ENCODE assay signal across 8 cellular contexts in the genomic region with DNA sequence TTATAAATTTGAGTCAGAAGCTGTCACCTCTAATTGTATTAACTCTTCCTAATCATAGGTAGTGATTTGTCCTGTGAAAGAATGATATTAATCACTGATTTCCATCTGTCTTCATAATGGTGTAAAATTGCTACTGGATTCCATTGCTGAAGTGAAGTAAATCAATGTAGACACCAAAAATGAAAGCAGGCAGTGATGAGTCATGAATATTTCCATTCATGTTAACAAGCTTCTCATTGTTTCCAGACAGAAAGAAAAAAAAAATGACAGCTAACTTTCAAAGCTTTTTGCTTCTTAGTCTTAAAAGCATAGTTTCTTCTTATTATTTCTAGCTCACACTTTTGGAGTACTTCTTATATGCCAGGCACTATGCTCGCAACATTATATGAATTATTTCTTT. TPM values are rescaled to one million over a fixed set of nuclear protein-coding genes. Genes with fewer than 3 reads are reported as not detected.
DNase-seq lines count a peak whose midpoint lies in the region; ATAC-seq, FAIRE-seq and TF ChIP-seq lines count a peak whose summit lies in the region.

No MANE protein-coding gene starts in this region.

- DNase-seq in AG04450 (ENCODE audit: low read depth, low spot score), result no peak
- DNase-seq in H54 (ENCODE audit: insufficient read length, low spot score), result no peak
- no peak for DNase-seq in activated T-helper 2 cell treated with anti-CD3 and anti-CD28 coated beads, Interferon-gamma antibody, Interleukin-2, Interleukin-4, amounts not matched to agents 10 μg/mL and 5 μg/mL and 100 μg/mL, durations not matched to agents 14 hours and 24 hours and 36 hours (ENCODE audit: low spot score)
- DNase-seq in kidney epithelial cell (ENCODE audit: low read depth), result peak; percentile 58
- DNase-seq in stimulated activated CD4-positive, alpha-beta T cell treated with anti-CD3 and anti-CD28 coated beads, Interleukin-4, amount 100 ng/mL, for 24 hours, result no peak
- no peak for DNase-seq in NAMALWA (ENCODE audit: low spot score)
- no peak for DNase-seq in CD4-positive, alpha-beta T cell

- H3K27me3 ChIP-seq in AG04450 (ENCODE audit: control insufficient read depth, insufficient read depth, low read length) (no peaks in the 10 kb centered on the region), kidney epithelial cell (ENCODE audit: control insufficient read depth, insufficient read depth, low read length) (no peaks in the 10 kb centered on the region)
- no peaks in the 10 kb centered on the region for H3K27me3 ChIP-seq in CD4-positive, alpha-beta T cell (ENCODE audit: control insufficient read depth, insufficient read depth, low read length)

- H3K4me3 ChIP-seq in AG04450 (ENCODE audit: low read depth, low read length) (no peak overlapping the region), kidney epithelial cell (ENCODE audit: low read depth, low read length) (no peak overlapping the region)

- H3K27me3 Mint-ChIP-seq in activated T-helper 2 cell treated with anti-CD3 and anti-CD28 coated beads, Interferon-gamma antibody, Interleukin-2, Interleukin-4, amounts not matched to agents 10 μg/mL and 5 μg/mL and 100 μg/mL, durations not matched to agents 14 hours and 24 hours and 36 hours (ENCODE audit: low read depth), result no peaks in the 10 kb centered on the region
- no peaks in the 10 kb centered on the region for H3K27me3 Mint-ChIP-seq in CD4-positive, alpha-beta T cell

- CTCF ChIA-PET in AG04450 (lab: Charles Lee), result interaction anchor here (0.7 to 2.5 kb wide), 7 partner anchors 14 to 827 kb away, joined by 3 to 9 read pairs (median 3); a partner anchor contains a TSS
- CTCF ChIA-PET in CD4-positive, alpha-beta T cell (lab: Charles Lee), result interaction anchor here (1.0 to 1.7 kb wide), 3 partner anchors 10 to 247 kb away, joined by 3 to 4 read pairs (median 3); no protein-coding TSS in a partner anchor

- ATAC-seq in CD4-positive, alpha-beta T cell (ENCODE audit: poor library complexity), result no peak
- ATAC-seq in HG03469 (IDR thresholded peaks at IDR 0.05; ENCODE audit: unreplicated experiment), result no peak

- H3K36me3 ChIP-seq in kidney epithelial cell (ENCODE audit: control insufficient read depth, insufficient read depth, low read length), result no peaks in the 10 kb centered on the region

- peak; percentile 30 for FAIRE-seq in H54 (lab: Jason Lieb, UNC)

- H3K27ac Mint-ChIP-seq in activated T-helper 2 cell treated with anti-CD3 and anti-CD28 coated beads, Interferon-gamma antibody, Interleukin-2, Interleukin-4, amounts not matched to agents 10 μg/mL and 5 μg/mL and 100 μg/mL, durations not matched to agents 14 hours and 24 hours and 36 hours, result peak overlapping the region; percentile 86
- H3K27ac Mint-ChIP-seq in CD4-positive, alpha-beta T cell, result no peak overlapping the region

- H3K4me3 Mint-ChIP-seq in activated T-helper 2 cell treated with anti-CD3 and anti-CD28 coated beads, Interferon-gamma antibody, Interleukin-2, Interleukin-4, amounts not matched to agents 10 μg/mL and 5 μg/mL and 100 μg/mL, durations not matched to agents 14 hours and 24 hours and 36 hours (ENCODE audit: low read depth), result no peak overlapping the region
- H3K4me3 Mint-ChIP-seq in CD4-positive, alpha-beta T cell, result no peak overlapping the region

- H3K9me3 Mint-ChIP-seq in activated T-helper 2 cell treated with anti-CD3 and anti-CD28 coated beads, Interferon-gamma antibody, Interleukin-2, Interleukin-4, amounts not matched to agents 10 μg/mL and 5 μg/mL and 100 μg/mL, durations not matched to agents 14 hours and 24 hours and 36 hours, result no peaks in the 10 kb centered on the region
- H3K9me3 Mint-ChIP-seq in CD4-positive, alpha-beta T cell, result no peaks in the 10 kb centered on the region

- H3K4me1 Mint-ChIP-seq in activated T-helper 2 cell treated with anti-CD3 and anti-CD28 coated beads, Interferon-gamma antibody, Interleukin-2, Interleukin-4, amounts not matched to agents 10 μg/mL and 5 μg/mL and 100 μg/mL, durations not matched to agents 14 hours and 24 hours and 36 hours (ENCODE audit: low read depth), result peaks cover 20% of the 10 kb centered on the region
- H3K4me1 Mint-ChIP-seq in CD4-positive, alpha-beta T cell (ENCODE audit: low read depth), result peaks cover 6% of the 10 kb centered on the region

- no peaks in the 10 kb centered on the region for H3K36me3 Mint-ChIP-seq in activated T-helper 2 cell treated with anti-CD3 and anti-CD28 coated beads, Interferon-gamma antibody, Interleukin-2, Interleukin-4, amounts not matched to agents 10 μg/mL and 5 μg/mL and 100 μg/mL, durations not matched to agents 14 hours and 24 hours and 36 hours (ENCODE audit: low read depth)
- no peaks in the 10 kb centered on the region for H3K36me3 Mint-ChIP-seq in CD4-positive, alpha-beta T cell (ENCODE audit: low read depth)

- no peak for TF ChIP-seq POLR2A in H54 (IDR thresholded peaks at IDR 0.05; ENCODE audit: low read depth, low read length)

- TF ChIP-seq CTCF in AG04450 (IDR thresholded peaks at IDR 0.05; ENCODE audit: low read depth, low read length), result no peak
- TF ChIP-seq CTCF in kidney epithelial cell (IDR thresholded peaks at IDR 0.05; ENCODE audit: insufficient read depth, low read length, poor library complexity, severe bottlenecking), result no peak
- TF ChIP-seq CTCF in CD4-positive, alpha-beta T cell (IDR thresholded peaks at IDR 0.05), result no peak

- POLR2A ChIA-PET in AG04450 (lab: Yijun Ruan, JAX), result interaction anchor here (1.1 to 1.4 kb wide), 2 partner anchors 20 to 22 kb away, joined by 3 to 8 read pairs; no protein-coding TSS in a partner anchor
- POLR2A ChIA-PET in CD4-positive, alpha-beta T cell (lab: Charles Lee), result interaction anchor here (0.6 to 0.8 kb wide), 2 partner anchors 33 to 817 kb away, joined by 3 to 5 read pairs; no protein-coding TSS in a partner anchor

- peak overlapping the region; percentile 32 for H3K27ac ChIP-seq in AG04450 (ENCODE audit: low read depth, low read length)
- no peak overlapping the region for H3K27ac ChIP-seq in CD4-positive, alpha-beta T cell (ENCODE audit: low read depth, low read length)

- intact Hi-C loops in activated T-helper 2 cell treated with anti-CD3 and anti-CD28 coated beads, Interferon-gamma antibody, Interleukin-2, Interleukin-4, amounts not matched to agents 10 μg/mL and 5 μg/mL and 100 μg/mL, durations not matched to agents 14 hours and 24 hours and 36 hours (cut with micrococcal nuclease), result no loop called here
- intact Hi-C loops in CD4-positive, alpha-beta T cell (cut with DNase I, micrococcal nuclease), result no loop called here

- no peaks in the 10 kb centered on the region for H3K9me3 ChIP-seq in AG04450 (ENCODE audit: control insufficient read depth, insufficient read depth, low read length)
- no peaks in the 10 kb centered on the region for H3K9me3 ChIP-seq in CD4-positive, alpha-beta T cell (ENCODE audit: control insufficient read depth, low read length)

RNA-seq across cellular contexts. Expression of a gene that starts 21.5 kb away (rescaled TPM):
- polyA plus RNA-seq in AG04450 (2011; rRNA removed), result 258 and 303 TPM in 2 replicates
- polyA minus RNA-seq in AG04450 (2011; rRNA and poly(A)+ RNA removed), result 487 and 548 TPM in 2 replicates
- 0.14 and 0.67 TPM in 2 replicates for total RNA-seq in activated T-helper 2 cell treated with anti-CD3 and anti-CD28 coated beads, Interferon-gamma antibody, Interleukin-2, Interleukin-4, amounts not matched to agents 10 μg/mL and 5 μg/mL and 100 μg/mL, durations not matched to agents 14 hours and 24 hours and 36 hours
- total RNA-seq in kidney epithelial cell, result 39.6 and 53.9 TPM in 2 replicates
- not detected for total RNA-seq in CD4-positive, alpha-beta T cell

RNA-seq across cellular contexts. Expression of a gene that starts 32.5 kb away (rescaled TPM):
- 2.8 and 3.7 TPM in 2 replicates for polyA plus RNA-seq in AG04450 (2011; rRNA removed)
- 3.4 and 5.4 TPM in 2 replicates for polyA minus RNA-seq in AG04450 (2011; rRNA and poly(A)+ RNA removed)
- total RNA-seq in activated T-helper 2 cell treated with anti-CD3 and anti-CD28 coated beads, Interferon-gamma antibody, Interleukin-2, Interleukin-4, amounts not matched to agents 10 μg/mL and 5 μg/mL and 100 μg/mL, durations not matched to agents 14 hours and 24 hours and 36 hours, result 0.37 and 0.48 TPM in 2 replicates
- 1.1 and 1.3 TPM in 2 replicates for total RNA-seq in kidney epithelial cell
- 1 to 10 TPM in 1 of 2 experiments, under 1 TPM in 1; 0.69 to 1.3 TPM for total RNA-seq in CD4-positive, alpha-beta T cell

Comparison
In these comparisons a context has a peak if more than half of its experiments do, and no peak if none do; other contexts are left out.
1. RNA of a gene that starts 21.5 kb away (total RNA-seq): 39.6 to 53.9 TPM in kidney epithelial cell; 0.14 to 0.67 TPM in activated T-helper 2 cell treated with anti-CD3 and anti-CD28 coated beads, Interferon-gamma antibody, Interleukin-2, Interleukin-4, amounts not matched to agents 10 μg/mL and 5 μg/mL and 100 μg/mL, durations not matched to agents 14 hours and 24 hours and 36 hours and not detected in CD4-positive, alpha-beta T cell; every median in the first group is over 10 times any median in the second.